In genomic region chr1:148371551-148371994, GRCh38 we compare ENCODE assay signal across 8 cellular contexts.
DNase-seq lines count a peak whose midpoint lies in the region; FAIRE-seq and TF ChIP-seq lines count a peak whose summit lies in the region.
"Not testable (repeated sequence)": the region's sequence is repeated elsewhere in the genome, so short reads cannot be mapped to it uniquely, and the experiment has no call there.

No MANE protein-coding gene starts in this region.

- not testable (repeated sequence) for H3K27ac ChIP-seq in keratinocyte (ENCODE audit: control insufficient read depth, insufficient read depth, low read length); sigmoid colon; vagina

- not testable (repeated sequence) for DNase-seq in GM12864 (ENCODE audit: low read depth); keratinocyte (ENCODE audit: low read depth, low spot score); vagina (ENCODE audit: extremely low spot score in 2 of 2)
- DNase-seq in RKO (ENCODE audit: low spot score): peak; percentile 79
- DNase-seq in activated CD8-positive, alpha-beta memory T cell treated with anti-CD3 and anti-CD28 coated beads, Interleukin-2, amount 50 U/mL, for 48 hours: peak; percentile 66
- DNase-seq in dedifferentiated amniotic fluid mesenchymal stem cell (ENCODE audit: extremely low spot score): peak; percentile 37
- peak; percentile 76 for DNase-seq in sigmoid colon

- H3K9ac ChIP-seq in Loucy (ENCODE audit: low read depth, low read length, poor library complexity, severe bottlenecking): peak overlapping the region; percentile 46
- H3K9ac ChIP-seq in keratinocyte (ENCODE audit: control insufficient read depth, extremely low read depth, insufficient read depth, low read length): not testable (repeated sequence)

- not testable (repeated sequence) for H3K36me3 ChIP-seq in Loucy (ENCODE audit: insufficient read depth, low read length); keratinocyte (ENCODE audit: control insufficient read depth in 2 of 2, extremely low read depth in 1 of 2, insufficient read depth in 2 of 2, low read length in 2 of 2); sigmoid colon; vagina

- not testable (repeated sequence) for FAIRE-seq in keratinocyte (lab: Jason Lieb, UNC)

- H3K4me1 ChIP-seq in Loucy (ENCODE audit: insufficient read depth, low read length, poor library complexity, severe bottlenecking): peaks cover 30% of the 10 kb centered on the region
- peaks cover 16% of the 10 kb centered on the region for H3K4me1 ChIP-seq in keratinocyte (ENCODE audit: control insufficient read depth, extremely low read depth, insufficient read depth, low read length)
- H3K4me1 ChIP-seq in sigmoid colon, vagina: not testable (repeated sequence)

- not testable (repeated sequence) for H3F3A ChIP-seq in Loucy (ENCODE audit: low read depth)

- intact Hi-C loops in sigmoid colon (cut with DNase I); vagina (cut with DNase I): not testable (repeated sequence)

- H2AFZ ChIP-seq in Loucy (ENCODE audit: low read length): peak overlapping the region; percentile 77
- not testable (repeated sequence) for H2AFZ ChIP-seq in keratinocyte (ENCODE audit: control insufficient read depth, low read length)

- TF ChIP-seq EP300 in sigmoid colon (IDR thresholded peaks at IDR 0.05): not testable (repeated sequence)

- peak overlapping the region; percentile 61 for H3K4me2 ChIP-seq in Loucy (ENCODE audit: low read depth, low read length, poor library complexity, severe bottlenecking)
- not testable (repeated sequence) for H3K4me2 ChIP-seq in keratinocyte (ENCODE audit: control insufficient read depth, extremely low read depth, insufficient read depth, low read depth, low read length)

- 10 to 13% methylated on average over 4 of the region's 4 CpGs for WGBS in sigmoid colon, 2 donors

- TF ChIP-seq CTCF in GM12864 (IDR thresholded peaks at IDR 0.05; ENCODE audit: low read depth, low read length, missing control alignments) (peak; percentile 64), Loucy (conservative IDR thresholded peaks at IDR 0.05; ENCODE audit: low read length) (peak; percentile 82), keratinocyte (optimal IDR thresholded peaks at IDR 0.05 in 1 of 3, IDR thresholded peaks at IDR 0.05 in 1 of 3, conservative IDR thresholded peaks at IDR 0.05 in 1 of 3; ENCODE audit: extremely low read depth in 1 of 3, insufficient read depth in 2 of 3, low read length in 3 of 3) (peak; percentile 60 to 72 (median 72)), sigmoid colon (IDR thresholded peaks at IDR 0.05) (peak; percentile 68 to 91 (median 78)), vagina (IDR thresholded peaks at IDR 0.05) (peak; percentile 48 to 81 (median 49))

- not testable (repeated sequence) for H3K79me2 ChIP-seq in Loucy (ENCODE audit: insufficient read depth, low read length); keratinocyte (ENCODE audit: control insufficient read depth, insufficient read depth, low read length)

- not testable (repeated sequence) for TF ChIP-seq POLR2A in sigmoid colon (IDR thresholded peaks at IDR 0.05); vagina (IDR thresholded peaks at IDR 0.05)

- H3K9me1 ChIP-seq in keratinocyte (ENCODE audit: control insufficient read depth, extremely low read depth, insufficient read depth, low read length): not testable (repeated sequence)

- H3K9me2 ChIP-seq in Loucy (replicated peaks; ENCODE audit: low read depth, low read length): not testable (repeated sequence)

- H3K4me3 ChIP-seq in GM12864 (ENCODE audit: low read depth, low read length); Loucy (ENCODE audit: low read length, poor library complexity, severe bottlenecking); keratinocyte (ENCODE audit: control insufficient read depth in 2 of 3, extremely low read depth in 1 of 3, insufficient read depth in 2 of 3, low read depth in 1 of 3, low read length in 3 of 3); sigmoid colon; vagina: not testable (repeated sequence)

- not testable (repeated sequence) for H3K9me3 ChIP-seq in Loucy (ENCODE audit: insufficient read depth, low read depth, low read length); keratinocyte (ENCODE audit: control insufficient read depth, low read depth, low read length); sigmoid colon; vagina

- dilution Hi-C loops in keratinocyte (cut with MboI; ENCODE audit: extremely low pct_ligation_motif_present, low sequenced_read_pairs): not testable (repeated sequence)

- not testable (repeated sequence) for H4K20me1 ChIP-seq in Loucy (ENCODE audit: insufficient read depth, low read length, poor library complexity, severe bottlenecking); keratinocyte (ENCODE audit: control insufficient read depth, extremely low read depth, insufficient read depth, low read length)

- H3K27me3 ChIP-seq in Loucy (ENCODE audit: insufficient read depth, low read length, poor library complexity, severe bottlenecking); keratinocyte (ENCODE audit: control insufficient read depth, extremely low read depth, insufficient read depth, low read length); sigmoid colon; vagina: not testable (repeated sequence)
